In genomic region chr3:141877911-141878310, GRCh38 we compare ENCODE assay signal across 8 cellular contexts. TPM values are rescaled to one million over a fixed set of nuclear protein-coding genes. Genes with fewer than 3 reads are reported as not detected.
DNase-seq lines count a peak whose midpoint lies in the region; ATAC-seq and TF ChIP-seq lines count a peak whose summit lies in the region.

No MANE protein-coding gene starts in this region.

- no peaks in the 10 kb centered on the region for H3K4me1 ChIP-seq in HEK293 (ENCODE audit: control insufficient read depth, insufficient read depth, low read length)
- peaks cover 6 to 49% (median 29%) of the 10 kb centered on the region in 4 donors for H3K4me1 ChIP-seq in transverse colon

- H3K4me1 Mint-ChIP-seq in activated T-helper 2 cell treated with anti-CD3 and anti-CD28 coated beads, Interferon-gamma antibody, Interleukin-2, Interleukin-4, amounts not matched to agents 10 μg/mL and 5 μg/mL and 100 μg/mL, durations not matched to agents 14 hours and 24 hours and 36 hours (ENCODE audit: low read depth) = peaks cover 41% of the 10 kb centered on the region

- DNase-seq in AG08396 (ENCODE audit: low spot score) (peak; percentile 29), iris pigment epithelial cell (ENCODE audit: low read depth) (peak; percentile 52), transverse colon (no peak), HuH-7.5 (ENCODE audit: low spot score) (no peak)
- no peak for DNase-seq in activated T-helper 2 cell treated with anti-CD3 and anti-CD28 coated beads, Interferon-gamma antibody, Interleukin-2, Interleukin-4, amounts not matched to agents 10 μg/mL and 5 μg/mL and 100 μg/mL, durations not matched to agents 14 hours and 24 hours and 36 hours (ENCODE audit: low spot score)

- H3K9me3 ChIP-seq in HEK293 (ENCODE audit: control insufficient read depth, insufficient read depth, low read depth, low read length) (no peaks in the 10 kb centered on the region), transverse colon (no peaks in the 10 kb centered on the region)

- 13 to 23% methylated on average over 3 of the region's 3 CpGs for WGBS in transverse colon (ENCODE audit: low coverage in 1 of 2), 2 donors

- H3K36me3 Mint-ChIP-seq in activated T-helper 2 cell treated with anti-CD3 and anti-CD28 coated beads, Interferon-gamma antibody, Interleukin-2, Interleukin-4, amounts not matched to agents 10 μg/mL and 5 μg/mL and 100 μg/mL, durations not matched to agents 14 hours and 24 hours and 36 hours (ENCODE audit: low read depth) = peaks cover 49% of the 10 kb centered on the region

- H3K27me3 ChIP-seq in transverse colon = no peaks in the 10 kb centered on the region

- TF ChIP-seq POLR2A in transverse colon (IDR thresholded peaks at IDR 0.05) = no peak

- POLR2A ChIA-PET in HEK293 (lab: Yijun Ruan, JAX) = interaction anchor here (0.7 to 1.3 kb wide), 3 partner anchors 16 to 542 kb away, joined by 3 to 8 read pairs (median 6); no protein-coding TSS in a partner anchor

- H3K4me3 ChIP-seq in HEK293 (ENCODE audit: low read depth, low read length) = peak overlapping the region; percentile 88
- H3K4me3 ChIP-seq in transverse colon = peak overlapping the region; percentile 83 to 100 (median 91)

- in situ Hi-C loops in transverse colon (cut with MboI; ENCODE audit: low pct_ligation_motif_present in 1 of 4, low pct_unique_long_range_greater_than_20kb in 1 of 4, low sequenced_read_pairs in 3 of 4) = no loop called here

- TF ChIP-seq CTCF in HEK293 (tag by site-specific recombination; IDR thresholded peaks at IDR 0.05) (no peak), transverse colon (IDR thresholded peaks at IDR 0.05) (no peak)

- H3K4me3 Mint-ChIP-seq in activated T-helper 2 cell treated with anti-CD3 and anti-CD28 coated beads, Interferon-gamma antibody, Interleukin-2, Interleukin-4, amounts not matched to agents 10 μg/mL and 5 μg/mL and 100 μg/mL, durations not matched to agents 14 hours and 24 hours and 36 hours (ENCODE audit: low read depth) = peak overlapping the region; percentile 92

- CTCF ChIA-PET in HEK293 (lab: Yijun Ruan, JAX) = interaction anchor here (0.6 to 1.0 kb wide), 3 partner anchors 35 to 372 kb away, joined by 3 to 4 read pairs (median 3); no protein-coding TSS in a partner anchor

- no peak for ATAC-seq in HG02970 (IDR thresholded peaks at IDR 0.05; ENCODE audit: low FRiP score, unreplicated experiment)
- no peak for ATAC-seq in GM18520 (IDR thresholded peaks at IDR 0.05; ENCODE audit: unreplicated experiment)

- H3K27ac Mint-ChIP-seq in activated T-helper 2 cell treated with anti-CD3 and anti-CD28 coated beads, Interferon-gamma antibody, Interleukin-2, Interleukin-4, amounts not matched to agents 10 μg/mL and 5 μg/mL and 100 μg/mL, durations not matched to agents 14 hours and 24 hours and 36 hours = peak overlapping the region; percentile 86

- TF ChIP-seq EP300 in transverse colon (IDR thresholded peaks at IDR 0.05; ENCODE audit: low read depth) = no peak

- intact Hi-C loops in activated T-helper 2 cell treated with anti-CD3 and anti-CD28 coated beads, Interferon-gamma antibody, Interleukin-2, Interleukin-4, amounts not matched to agents 10 μg/mL and 5 μg/mL and 100 μg/mL, durations not matched to agents 14 hours and 24 hours and 36 hours (cut with micrococcal nuclease) = loop anchor here (2.0 to 10.0 kb wide), 5 partner anchors 13 to 844 kb away; partner anchors contain the start of genes RASA2 and TRPC1
- intact Hi-C loops in transverse colon (cut with DNase I; ENCODE audit: low total_unique reads) = loop anchor here (1.0 kb wide), 1 partner anchor 140 kb away; the partner anchor contains the start of gene RNF7

- no peaks in the 10 kb centered on the region for H3K9me3 Mint-ChIP-seq in activated T-helper 2 cell treated with anti-CD3 and anti-CD28 coated beads, Interferon-gamma antibody, Interleukin-2, Interleukin-4, amounts not matched to agents 10 μg/mL and 5 μg/mL and 100 μg/mL, durations not matched to agents 14 hours and 24 hours and 36 hours

- H3K36me3 ChIP-seq in HEK293 (ENCODE audit: control insufficient read depth in 2 of 2, insufficient read depth in 1 of 2, low read length in 2 of 2) = peaks cover 0 to 6% of the 10 kb centered on the region in 2 experiments; a peak in 1 of 3 replicates
- no peaks in the 10 kb centered on the region for H3K36me3 ChIP-seq in transverse colon

- H3K27me3 Mint-ChIP-seq in activated T-helper 2 cell treated with anti-CD3 and anti-CD28 coated beads, Interferon-gamma antibody, Interleukin-2, Interleukin-4, amounts not matched to agents 10 μg/mL and 5 μg/mL and 100 μg/mL, durations not matched to agents 14 hours and 24 hours and 36 hours (ENCODE audit: low read depth) = no peaks in the 10 kb centered on the region

- H3K27ac ChIP-seq in HEK293 (ENCODE audit: extremely low read depth, low read depth, low read length) (no peak overlapping the region), transverse colon (peak overlapping the region; percentile 99 to 100 (median 100))

TF ChIP-seq in HEK293, 187 proteins besides CTCF, POLR2A, EP300 and RAD21:
- peak; percentile 66 for TF ChIP-seq PRDM6 (tag by site-specific recombination; IDR thresholded peaks at IDR 0.05)
- TF ChIP-seq ZNF366 (tag by site-specific recombination; conservative IDR thresholded peaks at IDR 0.05) = no peak
- peak; percentile 59; the same call in 1 of the 2 replicates for TF ChIP-seq SCRT2 (tag by site-specific recombination; IDR thresholded peaks at IDR 0.05)
- no peak for TF ChIP-seq ZNF530 (tag by site-specific recombination; IDR thresholded peaks at IDR 0.05; ENCODE audit: low read depth)
- no peak for TF ChIP-seq MZF1 (tag by site-specific recombination; IDR thresholded peaks at IDR 0.05; ENCODE audit: borderline replicate concordance)
- no peak for TF ChIP-seq ZFHX2 (tag by site-specific recombination; conservative IDR thresholded peaks at IDR 0.05)
- no peak for TF ChIP-seq ZNF132 (tag by site-specific recombination; IDR thresholded peaks at IDR 0.05; ENCODE audit: borderline replicate concordance)
- no peak for TF ChIP-seq ZNF214 (tag by site-specific recombination; IDR thresholded peaks at IDR 0.05; ENCODE audit: borderline replicate concordance)
- peak; percentile 38 for TF ChIP-seq ZNF335 (tag by site-specific recombination; conservative IDR thresholded peaks at IDR 0.05)
TF ChIP-seq in HEK293: peak in this region for 3.

RNA-seq across cellular contexts. Expression of gene ATP1B3, which starts 1.5 kb away (rescaled TPM):
- total RNA-seq in activated T-helper 2 cell treated with anti-CD3 and anti-CD28 coated beads, Interferon-gamma antibody, Interleukin-2, Interleukin-4, amounts not matched to agents 10 μg/mL and 5 μg/mL and 100 μg/mL, durations not matched to agents 14 hours and 24 hours and 36 hours = 206 and 217 TPM in 2 replicates
- total RNA-seq in transverse colon = 100 to 1,000 TPM in 3 of 4 donors, 10 to 100 TPM in 1; 79.6 to 251 (median 196) TPM

Comparison
In these comparisons a context has a peak if more than half of its experiments do, and no peak if none do; other contexts are left out.
1. DNase-seq: peak in AG08396 (single experiment) and iris pigment epithelial cell (single experiment); none in activated T-helper 2 cell treated with anti-CD3 and anti-CD28 coated beads, Interferon-gamma antibody, Interleukin-2, Interleukin-4, amounts not matched to agents 10 μg/mL and 5 μg/mL and 100 μg/mL, durations not matched to agents 14 hours and 24 hours and 36 hours (single experiment), transverse colon (single experiment) and HuH-7.5 (single experiment).